Comparison of ENCODE assay signal across 13 cellular contexts in genomic region chrX:69313622-69314290, GRCh38.
"Had no signal": no experiment of that assay in that cellular context is flagged by ENCODE, and none has a peak within 500 bp of the region (broad histone marks: within the 10 kb centered on the region; RNA-seq: fewer than 3 reads in every experiment).

No MANE protein-coding gene starts in this region.

- H3K9me3 ChIP-seq: ascending aorta, ovary, thyroid gland, uterus had no signal

- H3K4me3 ChIP-seq: ascending aorta, ovary, thyroid gland, uterus had no signal

- H3K4me1 ChIP-seq: ascending aorta, uterus had no signal

- ATAC-seq: activated CD4-positive, CD25-positive, alpha-beta regulatory T cell treated with anti-CD3 and anti-CD28 coated beads, Interleukin-2, amount 50 U/mL, for 24 hours; activated naive CD8-positive, alpha-beta T cell treated with anti-CD3 and anti-CD28 coated beads, Interleukin-2, amount 50 U/mL, for 24 hours; stimulated activated effector memory CD8-positive, alpha-beta T cell treated with anti-CD3 and anti-CD28 coated beads, Interleukin-12 subunit alpha, Interleukin-12 subunit beta, amount 100 ng/mL, for 72 hours had no signal

- H3K27me3 ChIP-seq: ascending aorta, ovary, thyroid gland, uterus had no signal

- DNase-seq: activated CD4-positive, alpha-beta T cell treated with anti-CD3 and anti-CD28 coated beads, Interleukin-2, amount 50 U/mL, for 1 hour; activated naive CD4-positive, alpha-beta T cell treated with anti-CD3 and anti-CD28 coated beads for 36 hours; activated naive CD8-positive, alpha-beta T cell treated with anti-CD3 and anti-CD28 coated beads, Interleukin-2, amount 50 U/mL, for 24 hours; activated T-cell treated with anti-CD3 and anti-CD28 coated beads for 4 hours; foreskin fibroblast; hypothalamus; kidney; ovary; thyroid gland; uterus had no signal

- H3K27ac ChIP-seq: ascending aorta, ovary, thyroid gland, uterus had no signal

- H3K36me3 ChIP-seq: ascending aorta, ovary, thyroid gland, uterus had no signal
